In genomic region chr7:134405299-134405698, GRCh38 we compare ENCODE assay signal across 3 cellular contexts.
"Had no signal": no experiment of that assay in that cellular context is flagged by ENCODE, and none has a peak within 500 bp of the region (broad histone marks: within the 10 kb centered on the region; RNA-seq: fewer than 3 reads in every experiment).

No MANE protein-coding gene starts in this region.

- ATAC-seq: GM12878 had no signal

- H3K4me3 ChIP-seq: GM12878 had no signal

- DNase-seq: GDM1, GF-D8 had no signal
